11 cellular contexts compared by ENCODE assay signal in the genomic region with DNA sequence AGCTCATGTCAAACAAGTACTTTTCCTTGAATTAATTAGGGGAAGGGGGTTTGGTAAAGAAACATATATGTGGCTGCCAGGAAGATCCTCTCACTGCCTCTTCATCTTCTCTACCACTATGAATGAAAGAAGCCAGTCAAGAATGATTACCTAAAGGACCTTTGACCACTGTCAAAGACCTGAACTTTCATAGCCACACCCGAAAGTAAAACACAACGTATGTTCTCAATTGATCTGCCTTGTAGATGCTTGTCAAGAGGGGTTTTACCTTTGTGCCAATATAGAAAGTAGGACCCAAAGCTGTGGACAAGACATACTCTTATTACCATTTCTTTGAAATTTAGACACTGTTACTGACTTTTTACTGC.
DNase-seq lines count a peak whose midpoint lies in the region; ATAC-seq and FAIRE-seq lines count a peak whose summit lies in the region.
"Had no signal": no experiment of that assay in that cellular context is flagged by ENCODE, and none has a peak within 500 bp of the region (broad histone marks: within the 10 kb centered on the region; RNA-seq: fewer than 3 reads in every experiment).

No MANE protein-coding gene starts in this region.

- peak overlapping the region; percentile 95 for H3K27ac Mint-ChIP-seq in activated T-helper 17 cell treated with anti-CD3 and anti-CD28 coated beads, Interleukin-2, amount 50 U/mL, for 72 hours
- H3K27ac Mint-ChIP-seq: activated B cell treated with CpG ODN at 0.5 μM for 24 hours had no signal

- intact Hi-C loops in head of caudate nucleus (cut with DNase I) = no loop called here
- intact Hi-C loops in aorta (cut with DNase I) = no loop called here

- H3K9me3 Mint-ChIP-seq in activated T-helper 17 cell treated with anti-CD3 and anti-CD28 coated beads, Interleukin-2, amount 50 U/mL, for 72 hours = no peaks in the 10 kb centered on the region
- H3K9me3 Mint-ChIP-seq: activated B cell treated with CpG ODN at 0.5 μM for 24 hours had no signal

- no peak overlapping the region for H3K4me3 ChIP-seq in aorta (ENCODE audit: low read length in 2 of 2)

- H3K27me3 Mint-ChIP-seq in activated T-helper 17 cell treated with anti-CD3 and anti-CD28 coated beads, Interleukin-2, amount 50 U/mL, for 72 hours = no peaks in the 10 kb centered on the region
- H3K27me3 Mint-ChIP-seq: activated B cell treated with CpG ODN at 0.5 μM for 24 hours had no signal

- H3K4me1 ChIP-seq in aorta (ENCODE audit: control insufficient read depth in 1 of 2, insufficient read depth in 2 of 2, low read length in 2 of 2) = no peaks in the 10 kb centered on the region

- 83 to 88% methylated on average over 2 of the region's 2 CpGs for WGBS in aorta, 2 donors

- DNase-seq in head of caudate nucleus (no peak), aorta (no peak), hypothalamus (lab: John Stamatoyannopoulos, UW) (no peak), RCC 7860 (ENCODE audit: low spot score) (no peak)
- DNase-seq: activated B cell treated with CpG ODN at 0.5 μM for 24 hours, EL had no signal

- ATAC-seq in GM18498 (IDR thresholded peaks at IDR 0.05; ENCODE audit: unreplicated experiment) (peak; percentile 82), GM19455 (IDR thresholded peaks at IDR 0.05; ENCODE audit: unreplicated experiment) (peak; percentile 50), HG03039 (IDR thresholded peaks at IDR 0.05; ENCODE audit: unreplicated experiment) (peak; percentile 66), aorta (ENCODE audit: low FRiP score) (no peak)
- ATAC-seq in activated T-helper 17 cell treated with anti-CD3 and anti-CD28 coated beads, Interleukin-2, amount 50 U/mL, for 72 hours (replicated peaks) = peak; percentile 60

- H3K4me1 Mint-ChIP-seq in activated T-helper 17 cell treated with anti-CD3 and anti-CD28 coated beads, Interleukin-2, amount 50 U/mL, for 72 hours = peaks cover 28% of the 10 kb centered on the region

- H3K9me3 ChIP-seq in aorta (ENCODE audit: control insufficient read depth, low read length) = no peaks in the 10 kb centered on the region

- H3K27me3 ChIP-seq in aorta (ENCODE audit: control insufficient read depth in 1 of 2, insufficient read depth in 2 of 2, low read length in 1 of 2) = no peaks in the 10 kb centered on the region

- H3K4me3 Mint-ChIP-seq in activated T-helper 17 cell treated with anti-CD3 and anti-CD28 coated beads, Interleukin-2, amount 50 U/mL, for 72 hours = peak overlapping the region; percentile 74
- H3K4me3 Mint-ChIP-seq: activated B cell treated with CpG ODN at 0.5 μM for 24 hours had no signal

- no peak for FAIRE-seq in RCC 7860 (lab: Jason Lieb, UNC)
- FAIRE-seq: bronchial epithelial cell had no signal

- no peaks in the 10 kb centered on the region for H3K36me3 ChIP-seq in aorta (ENCODE audit: control insufficient read depth in 1 of 2, insufficient read depth in 2 of 2, low read length in 1 of 2)

- no peaks in the 10 kb centered on the region for H3K36me3 Mint-ChIP-seq in activated T-helper 17 cell treated with anti-CD3 and anti-CD28 coated beads, Interleukin-2, amount 50 U/mL, for 72 hours (ENCODE audit: low read depth)

- no peak overlapping the region for H3K27ac ChIP-seq in aorta (ENCODE audit: low read depth in 1 of 2, low read length in 2 of 2)
